20 cellular contexts compared by ENCODE assay signal in genomic region chr11:3202305-3202704, GRCh38. TPM values are rescaled to one million over a fixed set of nuclear protein-coding genes. Genes with fewer than 3 reads are reported as not detected.
"Had no signal": no experiment of that assay in that cellular context is flagged by ENCODE, and none has a peak within 500 bp of the region (broad histone marks: within the 10 kb centered on the region; RNA-seq: fewer than 3 reads in every experiment).

No MANE protein-coding gene starts in this region.

- ATAC-seq: left cardiac atrium had no signal

- DNase-seq: activated B cell treated with CpG ODN at 0.5 μM for 24 hours; activated CD4-positive, alpha-beta T cell treated with anti-CD3 and anti-CD28 coated beads for 48 hours; activated naive CD8-positive, alpha-beta T cell treated with anti-CD3 and anti-CD28 coated beads, Interleukin-2, amount 10 ng/mL, durations not matched to agents 7 days and 5 days; activated T-cell treated with anti-CD3 and anti-CD28 coated beads, Interleukin-2, amount 50 U/mL, for 48 hours; brain microvascular endothelial cell; cerebellar nuclear complex; effector memory CD4-positive, alpha-beta T cell; left cardiac atrium; mammary epithelial cell; stimulated activated CD4-positive, alpha-beta T cell treated with anti-CD3 and anti-CD28 coated beads, Interleukin-4, amount 100 ng/mL, for 24 hours; stimulated activated naive CD4-positive, alpha-beta T cell had no signal

- H3K4me3 ChIP-seq: right atrium auricular region, skin epidermis, tibial nerve had no signal

- H3K36me3 ChIP-seq: brain microvascular endothelial cell, right atrium auricular region, tibial nerve had no signal

- H3K27ac ChIP-seq: brain microvascular endothelial cell, epithelial cell of prostate, right atrium auricular region, skin epidermis, tibial nerve had no signal

- H3K9me3 ChIP-seq: right atrium auricular region, tibial nerve had no signal

RNA-seq across cellular contexts. Expression of gene MRGPRG, which starts 16.3 kb away (rescaled TPM):
- total RNA-seq: activated B cell treated with CpG ODN at 0.5 μM for 24 hours; activated CD8-positive, alpha-beta T cell treated with anti-CD3 and anti-CD28 coated beads for 36 hours; activated naive CD8-positive, alpha-beta T cell treated with anti-CD3 and anti-CD28 coated beads, Interleukin-2, amount 10 ng/mL, durations not matched to agents 7 days and 5 days; fibroblast of lung; frontal cortex; left cardiac atrium; mammary epithelial cell; progenitor cell of endocrine pancreas; right atrium auricular region; subcutaneous adipose tissue; tibial nerve had no signal
- polyA plus RNA-seq: fibroblast of lung, mammary epithelial cell had no signal

RNA-seq across cellular contexts. Expression of gene MRGPRE, which starts 29.9 kb away (rescaled TPM):
- total RNA-seq: activated B cell treated with CpG ODN at 0.5 μM for 24 hours; activated CD8-positive, alpha-beta T cell treated with anti-CD3 and anti-CD28 coated beads for 36 hours; activated naive CD8-positive, alpha-beta T cell treated with anti-CD3 and anti-CD28 coated beads, Interleukin-2, amount 10 ng/mL, durations not matched to agents 7 days and 5 days; frontal cortex; progenitor cell of endocrine pancreas; right atrium auricular region; subcutaneous adipose tissue had no signal
- polyA plus RNA-seq: fibroblast of lung, mammary epithelial cell had no signal

RNA-seq across cellular contexts. Expression of gene OSBPL5, which starts 37.2 kb away (rescaled TPM):
- total RNA-seq: activated B cell treated with CpG ODN at 0.5 μM for 24 hours had no signal
